In the genomic region with DNA sequence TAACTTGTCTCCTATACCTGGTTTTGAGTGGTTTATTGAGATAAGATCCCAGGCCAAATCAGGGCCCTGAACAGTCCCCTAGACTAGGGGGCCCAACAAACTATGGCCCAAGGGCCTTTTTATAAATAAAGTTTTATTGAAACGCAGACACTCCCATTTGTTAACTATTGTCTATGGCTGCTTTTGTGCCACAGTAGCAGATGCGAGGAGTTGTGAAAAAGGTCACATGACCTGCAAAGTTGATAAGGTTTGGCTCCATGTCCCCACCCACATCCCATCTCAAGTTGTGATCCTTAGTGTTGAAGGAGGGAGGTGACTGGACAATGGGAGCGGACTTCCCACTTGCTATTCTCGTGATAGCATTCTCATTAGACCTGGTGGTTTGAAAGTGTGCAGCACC, we compare ENCODE assay signal across 1 cellular context.
TF ChIP-seq lines count a peak whose summit lies in the region.

No MANE protein-coding gene starts in this region.

TF ChIP-seq in GM12878, 131 proteins besides CTCF, POLR2A, EP300 and RAD21:
- TF ChIP-seq CBX5 (IDR thresholded peaks at IDR 0.05; ENCODE audit: low read depth) = no peak
- TF ChIP-seq, protein P1, sequence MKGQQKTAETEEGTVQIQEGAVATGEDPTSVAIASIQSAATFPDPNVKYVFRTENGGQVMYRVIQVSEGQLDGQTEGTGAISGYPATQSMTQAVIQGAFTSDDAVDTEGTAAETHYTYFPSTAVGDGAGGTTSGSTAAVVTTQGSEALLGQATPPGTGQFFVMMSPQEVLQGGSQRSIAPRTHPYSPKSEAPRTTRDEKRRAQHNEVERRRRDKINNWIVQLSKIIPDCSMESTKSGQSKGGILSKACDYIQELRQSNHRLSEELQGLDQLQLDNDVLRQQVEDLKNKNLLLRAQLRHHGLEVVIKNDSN (IDR thresholded peaks at IDR 0.05; ENCODE audit: borderline replicate concordance, extremely low read length, insufficient read depth, low read depth, low read length) = no peak
- no peak for TF ChIP-seq FOXM1 (IDR thresholded peaks at IDR 0.05; ENCODE audit: low read depth, low read length)
- TF ChIP-seq, protein P2, sequence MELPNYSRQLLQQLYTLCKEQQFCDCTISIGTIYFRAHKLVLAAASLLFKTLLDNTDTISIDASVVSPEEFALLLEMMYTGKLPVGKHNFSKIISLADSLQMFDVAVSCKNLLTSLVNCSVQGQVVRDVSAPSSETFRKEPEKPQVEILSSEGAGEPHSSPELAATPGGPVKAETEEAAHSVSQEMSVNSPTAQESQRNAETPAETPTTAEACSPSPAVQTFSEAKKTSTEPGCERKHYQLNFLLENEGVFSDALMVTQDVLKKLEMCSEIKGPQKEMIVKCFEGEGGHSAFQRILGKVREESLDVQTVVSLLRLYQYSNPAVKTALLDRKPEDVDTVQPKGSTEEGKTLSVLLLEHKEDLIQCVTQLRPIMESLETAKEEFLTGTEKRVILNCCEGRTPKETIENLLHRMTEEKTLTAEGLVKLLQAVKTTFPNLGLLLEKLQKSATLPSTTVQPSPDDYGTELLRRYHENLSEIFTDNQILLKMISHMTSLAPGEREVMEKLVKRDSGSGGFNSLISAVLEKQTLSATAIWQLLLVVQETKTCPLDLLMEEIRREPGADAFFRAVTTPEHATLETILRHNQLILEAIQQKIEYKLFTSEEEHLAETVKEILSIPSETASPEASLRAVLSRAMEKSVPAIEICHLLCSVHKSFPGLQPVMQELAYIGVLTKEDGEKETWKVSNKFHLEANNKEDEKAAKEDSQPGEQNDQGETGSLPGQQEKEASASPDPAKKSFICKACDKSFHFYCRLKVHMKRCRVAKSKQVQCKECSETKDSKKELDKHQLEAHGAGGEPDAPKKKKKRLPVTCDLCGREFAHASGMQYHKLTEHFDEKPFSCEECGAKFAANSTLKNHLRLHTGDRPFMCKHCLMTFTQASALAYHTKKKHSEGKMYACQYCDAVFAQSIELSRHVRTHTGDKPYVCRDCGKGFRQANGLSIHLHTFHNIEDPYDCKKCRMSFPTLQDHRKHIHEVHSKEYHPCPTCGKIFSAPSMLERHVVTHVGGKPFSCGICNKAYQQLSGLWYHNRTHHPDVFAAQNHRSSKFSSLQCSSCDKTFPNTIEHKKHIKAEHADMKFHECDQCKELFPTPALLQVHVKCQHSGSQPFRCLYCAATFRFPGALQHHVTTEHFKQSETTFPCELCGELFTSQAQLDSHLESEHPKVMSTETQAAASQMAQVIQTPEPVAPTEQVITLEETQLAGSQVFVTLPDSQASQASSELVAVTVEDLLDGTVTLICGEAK (IDR thresholded peaks at IDR 0.05; ENCODE audit: borderline replicate concordance) = peak; percentile 44
